In the genomic region with DNA sequence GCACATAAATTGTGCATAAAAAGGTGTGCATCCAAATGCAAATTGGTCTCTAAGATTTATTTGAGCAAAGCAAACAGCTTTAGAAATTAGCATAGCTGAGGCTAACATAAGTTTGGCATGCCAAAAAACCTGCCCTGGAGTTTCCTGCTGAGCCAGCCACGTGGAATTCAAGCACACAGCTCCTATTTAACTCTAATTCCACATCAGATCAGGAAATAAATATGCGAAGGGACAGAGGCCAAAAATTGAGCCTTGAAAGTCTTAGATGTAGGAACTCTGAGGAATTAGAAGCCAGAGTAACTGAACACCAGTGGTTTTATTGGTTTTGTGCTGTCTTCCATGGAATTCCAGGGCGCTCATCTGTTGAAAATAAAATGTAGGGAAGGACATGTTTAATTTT, we compare ENCODE assay signal across 16 cellular contexts. TPM values are rescaled to one million over a fixed set of nuclear protein-coding genes. Genes with fewer than 3 reads are reported as not detected.
DNase-seq lines count a peak whose midpoint lies in the region; ATAC-seq and TF ChIP-seq lines count a peak whose summit lies in the region.
"Had no signal": no experiment of that assay in that cellular context is flagged by ENCODE, and none has a peak within 500 bp of the region (broad histone marks: within the 10 kb centered on the region; RNA-seq: fewer than 3 reads in every experiment).

No MANE protein-coding gene starts in this region.

- no peaks in the 10 kb centered on the region for H3K36me3 ChIP-seq in upper lobe of left lung
- H3K36me3 ChIP-seq: uterus had no signal

- DNase-seq in NCI-H526 treated with DMSO at 0.1 percent for 48 hours (lab: John Stamatoyannopoulos, UW) (peak; percentile 43), dedifferentiated amniotic fluid mesenchymal stem cell (ENCODE audit: extremely low spot score) (peak; percentile 58), myocyte (ENCODE audit: low read depth) (peak; percentile 14), upper lobe of left lung (no peak)
- no peak for DNase-seq in stimulated activated CD4-positive, alpha-beta T cell treated with anti-CD3 and anti-CD28 coated beads, Interleukin-1b, Interleukin-23, amount 100 ng/mL, for 48 hours
- DNase-seq: CD8-positive, alpha-beta memory T cell; EL; MM.1S; NCI-H1694 treated with DMSO at 0.1 percent for 48 hours; NCI-H446; SHP77; T-helper 2 cell; uterus had no signal

- H3K4me1 ChIP-seq in upper lobe of left lung: peaks cover 0 to 3% (median 0%) of the 10 kb centered on the region in 4 donors
- H3K4me1 ChIP-seq: uterus had no signal

- H3K9me3 ChIP-seq in upper lobe of left lung: no peaks in the 10 kb centered on the region
- H3K9me3 ChIP-seq: uterus had no signal

- TF ChIP-seq CTCF in C4-2B (conservative IDR thresholded peaks at IDR 0.05): no peak
- no peak for TF ChIP-seq CTCF in upper lobe of left lung (IDR thresholded peaks at IDR 0.05)

- H3K27ac ChIP-seq in C4-2B (peak overlapping the region; percentile 61), upper lobe of left lung (no peak overlapping the region)
- H3K27ac ChIP-seq: uterus had no signal

- WGBS in upper lobe of left lung, 2 donors: 26 to 68% methylated on average over 3 of the region's 3 CpGs

- no peaks in the 10 kb centered on the region for H3K27me3 ChIP-seq in upper lobe of left lung
- H3K27me3 ChIP-seq: uterus had no signal

- no peak for TF ChIP-seq EP300 in upper lobe of left lung (IDR thresholded peaks at IDR 0.05)

- H3K4me3 ChIP-seq in upper lobe of left lung: no peak overlapping the region
- H3K4me3 ChIP-seq: uterus had no signal

- no peak for TF ChIP-seq POLR2A in upper lobe of left lung (IDR thresholded peaks at IDR 0.05)

- no peak for ATAC-seq in HG02840 (IDR thresholded peaks at IDR 0.05; ENCODE audit: low FRiP score, unreplicated experiment)
- no peak for ATAC-seq in upper lobe of left lung (ENCODE audit: low FRiP score in 2 of 2)
- ATAC-seq in GM19463 (IDR thresholded peaks at IDR 0.05; ENCODE audit: unreplicated experiment): no peak

RNA-seq across cellular contexts. Expression of a gene that starts 19.6 kb away (rescaled TPM):
- 0.21 and 0.42 TPM in 2 replicates for total RNA-seq in myocyte
- 2.3 TPM for polyA plus RNA-seq in myocyte (2012)
- 10 to 100 TPM in 3 of 6 donors, 1 to 10 TPM in 3; 4.4 to 25.1 (median 12.4) TPM for total RNA-seq in upper lobe of left lung

RNA-seq across cellular contexts. Expression of a gene that starts 50.1 kb away (rescaled TPM):
- total RNA-seq in myocyte (11.6 and 87.6 TPM in 2 replicates), upper lobe of left lung (10 to 100 TPM in 5 of 6 donors, 1 to 10 TPM in 1; 5.1 to 20.9 (median 15.0) TPM)
- polyA plus RNA-seq in myocyte (2012): 9.6 TPM

Comparison
In these comparisons a context has a peak if more than half of its experiments do, and no peak if none do; other contexts are left out.
1. DNase-seq: peak in NCI-H526 treated with DMSO at 0.1 percent for 48 hours (single experiment), dedifferentiated amniotic fluid mesenchymal stem cell (single experiment) and myocyte (single experiment); none in stimulated activated CD4-positive, alpha-beta T cell treated with anti-CD3 and anti-CD28 coated beads, Interleukin-1b, Interleukin-23, amount 100 ng/mL, for 48 hours (single experiment) and upper lobe of left lung (0 of 2).